Comparison of ENCODE assay signal across 13 cellular contexts in the genomic region with DNA sequence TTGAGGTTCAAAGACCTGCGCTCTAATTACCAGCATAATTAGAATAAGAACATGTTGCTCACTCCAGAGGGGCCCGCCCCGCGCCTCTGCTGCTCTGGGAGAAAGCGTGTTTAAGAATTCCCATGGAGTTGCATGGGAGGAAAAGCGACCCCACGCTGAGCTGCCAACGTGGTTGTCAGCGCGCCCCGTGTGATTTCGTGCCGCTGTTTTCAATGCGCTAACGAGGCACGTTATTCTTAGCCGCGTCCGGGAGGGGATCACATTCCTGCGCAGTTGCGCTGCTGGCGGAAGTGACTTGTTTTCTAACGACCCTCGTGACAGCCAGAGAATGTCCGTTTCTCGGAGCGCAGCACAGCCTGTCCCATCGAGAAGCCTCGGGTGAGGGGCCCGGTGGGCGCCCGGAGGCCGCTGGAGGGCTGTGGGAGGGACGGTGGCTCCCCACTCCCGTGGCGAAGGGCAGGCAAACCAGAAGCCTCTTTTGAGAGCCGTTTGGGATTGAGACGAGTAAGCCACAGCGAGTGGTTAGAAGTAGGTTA.
DNase-seq lines count a peak whose midpoint lies in the region; ATAC-seq and TF ChIP-seq lines count a peak whose summit lies in the region.
"Had no signal": no experiment of that assay in that cellular context is flagged by ENCODE, and none has a peak within 500 bp of the region (broad histone marks: within the 10 kb centered on the region; RNA-seq: fewer than 3 reads in every experiment).

No MANE protein-coding gene starts in this region.

- H3K36me3 Mint-ChIP-seq in endodermal cell (ENCODE audit: low read depth) = no peaks in the 10 kb centered on the region

- no peaks in the 10 kb centered on the region for H3K9me3 Mint-ChIP-seq in endodermal cell

- peak overlapping the region; percentile 56 for H3K9ac ChIP-seq in endodermal cell (ENCODE audit: extremely low read depth, low read length, poor library complexity, severe bottlenecking)

- peak overlapping the region; percentile 83 for H3K4me3 ChIP-seq in endodermal cell (ENCODE audit: low read length)
- H3K4me3 ChIP-seq in testis = peak overlapping the region; percentile 32 to 52
- no peak overlapping the region for H3K4me3 ChIP-seq in tibial artery
- H3K4me3 ChIP-seq: A549, skin epidermis had no signal

- peaks cover 48% of the 10 kb centered on the region for H3K27me3 ChIP-seq in endodermal cell (ENCODE audit: control insufficient read depth, insufficient read depth, low read length, poor library complexity, severe bottlenecking)
- H3K27me3 ChIP-seq in testis = no peaks in the 10 kb centered on the region
- H3K27me3 ChIP-seq in tibial artery = peaks cover 0 to 22% of the 10 kb centered on the region in 2 donors

- WGBS in endodermal cell (ENCODE audit: insufficient coverage in 1 of 2, insufficient read length in 1 of 2), 2 experiments = 1% methylated on average over 26 to 39 of the region's 39 CpGs
- 13 to 16% methylated on average over 25 to 39 of the region's 39 CpGs for WGBS in testis, 2 donors

- H3K4me1 ChIP-seq in endodermal cell (ENCODE audit: control insufficient read depth, insufficient read depth, low read length) = no peaks in the 10 kb centered on the region
- no peaks in the 10 kb centered on the region for H3K4me1 ChIP-seq in testis
- no peaks in the 10 kb centered on the region for H3K4me1 ChIP-seq in tibial artery
- H3K4me1 ChIP-seq: A549 had no signal

- H3K36me3 ChIP-seq in endodermal cell (ENCODE audit: control insufficient read depth, insufficient read depth, low read length) (no peaks in the 10 kb centered on the region), testis (ENCODE audit: low read depth, missing control alignments) (no peaks in the 10 kb centered on the region), tibial artery (no peaks in the 10 kb centered on the region)

- DNase-seq in NCI-H146 (lab: John Stamatoyannopoulos, UW) (peak; percentile 22), NCI-H146 treated with DMSO at 0.1 percent for 48 hours (lab: John Stamatoyannopoulos, UW; ENCODE audit: unreplicated experiment) (no peak), endodermal cell (peak; percentile 97), left lobe of liver (ENCODE audit: low spot score) (peak; percentile 35), testis (peak; percentile 33), tibial artery (no peak)
- DNase-seq: activated T-cell treated with anti-CD3 and anti-CD28 coated beads for 4 hours, EL, NCI-H2081 treated with DMSO at 0.1 percent for 48 hours had no signal

- no peak for TF ChIP-seq POLR2A in testis (IDR thresholded peaks at IDR 0.05)

- intact Hi-C loops in testis (cut with DNase I; ENCODE audit: low total_unique reads) (no loop called here), tibial artery (cut with DNase I; ENCODE audit: low total_unique reads) (no loop called here)

- TF ChIP-seq CTCF in endodermal cell (conservative IDR thresholded peaks at IDR 0.05) (no peak), testis (IDR thresholded peaks at IDR 0.05) (no peak), tibial artery (IDR thresholded peaks at IDR 0.05) (no peak)

- ATAC-seq in left lobe of liver (no peak), HG03139 (IDR thresholded peaks at IDR 0.05; ENCODE audit: unreplicated experiment) (no peak), HG02981 (IDR thresholded peaks at IDR 0.05; ENCODE audit: unreplicated experiment) (no peak)
- ATAC-seq: A549 had no signal

- peak overlapping the region; percentile 83 for H3K27ac ChIP-seq in endodermal cell (ENCODE audit: low read depth, low read length)
- no peak overlapping the region for H3K27ac ChIP-seq in testis
- H3K27ac ChIP-seq in tibial artery = no peak overlapping the region
- H3K27ac ChIP-seq: A549 had no signal

- peaks cover 66% of the 10 kb centered on the region for H3K27me3 Mint-ChIP-seq in endodermal cell (ENCODE audit: insufficient read depth)

- H3K9me3 ChIP-seq in endodermal cell (ENCODE audit: control insufficient read depth, low read length) (no peaks in the 10 kb centered on the region), testis (no peaks in the 10 kb centered on the region), tibial artery (no peaks in the 10 kb centered on the region)
- H3K9me3 ChIP-seq: A549 had no signal

- peaks cover 7% of the 10 kb centered on the region for H3K4me1 Mint-ChIP-seq in endodermal cell

- H3K27ac Mint-ChIP-seq in endodermal cell = peak overlapping the region; percentile 84

- H3K4me3 Mint-ChIP-seq in endodermal cell = peak overlapping the region; percentile 64

Comparison
In these comparisons a context has a peak if more than half of its experiments do, and no peak if none do; other contexts are left out.
1. DNase-seq: peak in NCI-H146 (single experiment), endodermal cell (single experiment), left lobe of liver (single experiment) and testis (single experiment); none in NCI-H146 treated with DMSO at 0.1 percent for 48 hours (single experiment) and tibial artery (0 of 2).
2. H3K4me3 ChIP-seq: peak in endodermal cell (single experiment) and testis (2 of 2); none in tibial artery (0 of 2).